Comparison of ENCODE assay signal across 9 cellular contexts in genomic region chr4:140233811-140234696, GRCh38.
A peak's percentile ranks its signal among the peaks of the same experiment; 100 is the strongest.
DNase-seq lines count a peak whose midpoint lies in the region; ATAC-seq, FAIRE-seq and TF ChIP-seq lines count a peak whose summit lies in the region.
"Had no signal": no experiment of that assay in that cellular context is flagged by ENCODE, and none has a peak within 500 bp of the region (broad histone marks: within the 10 kb centered on the region; RNA-seq: fewer than 3 reads in every experiment).

No MANE protein-coding gene starts in this region.

- TF ChIP-seq POLR2A in H54 (IDR thresholded peaks at IDR 0.05; ENCODE audit: low read depth, low read length) = no peak

- no peak overlapping the region for H3K4me3 ChIP-seq in epithelial cell of esophagus (ENCODE audit: low read length)
- H3K4me3 ChIP-seq in skeletal muscle cell (ENCODE audit: low read depth, low read length) = no peak overlapping the region
- H3K4me3 ChIP-seq: tibial nerve had no signal

- DNase-seq in H54 (ENCODE audit: insufficient read length, low spot score) (peak; percentile 22), RPMI7951 (ENCODE audit: low read depth) (peak; percentile 68), epithelial cell of esophagus (ENCODE audit: low read depth) (peak; percentile 35), skeletal muscle cell (ENCODE audit: low read depth) (peak; percentile 73), inferior parietal cortex (ENCODE audit: extremely low spot score) (no peak)
- DNase-seq: NCI-H1694 had no signal

- no peak for TF ChIP-seq CTCF in epithelial cell of esophagus (IDR thresholded peaks at IDR 0.05; ENCODE audit: insufficient read depth, low read depth, low read length, missing control alignments)

- ATAC-seq in HG03342 (IDR thresholded peaks at IDR 0.05; ENCODE audit: unreplicated experiment) (no peak), GM18511 (IDR thresholded peaks at IDR 0.05; ENCODE audit: unreplicated experiment) (no peak)

- no peak for FAIRE-seq in H54 (lab: Jason Lieb, UNC)
